ENCODE assay signal across 30 cellular contexts in the genomic region with DNA sequence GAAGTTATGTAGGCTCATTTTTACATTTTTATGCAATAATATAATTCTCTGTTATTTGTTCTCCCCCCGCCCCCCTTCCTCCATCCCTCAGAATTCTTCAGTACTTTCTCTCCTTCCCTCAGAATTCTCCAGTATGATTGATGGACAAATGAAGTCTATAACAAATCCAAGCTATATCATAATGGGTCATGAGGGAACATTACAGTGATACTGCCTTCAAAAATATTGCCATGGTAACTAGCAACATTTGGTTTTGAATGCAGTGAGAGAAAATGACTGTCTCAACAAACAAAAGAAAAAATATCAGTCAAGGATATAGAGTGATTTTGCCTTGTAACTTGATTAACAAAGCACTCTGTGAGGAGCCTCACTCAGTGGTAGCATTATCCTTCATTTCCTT.
"Had no signal": no experiment of that assay in that cellular context is flagged by ENCODE, and none has a peak within 500 bp of the region (broad histone marks: within the 10 kb centered on the region; RNA-seq: fewer than 3 reads in every experiment).

No MANE protein-coding gene starts in this region.

- H3K4me3 ChIP-seq: gastrocnemius medialis, heart left ventricle had no signal

- H3K27me3 Mint-ChIP-seq: activated B cell treated with CpG ODN at 0.5 μM for 24 hours; activated CD4-positive, alpha-beta memory T cell treated with anti-CD3 and anti-CD28 coated beads for 36 hours; activated naive CD8-positive, alpha-beta T cell; activated T-cell treated with anti-CD3 and anti-CD28 coated beads, Interleukin-2, amount 50 U/mL, for 24 hours; activated T-helper 17 cell treated with anti-CD3 and anti-CD28 coated beads, Interleukin-2, amount 50 U/mL, for 72 hours; T-helper 17 cell had no signal

- H3K27ac Mint-ChIP-seq: activated B cell treated with CpG ODN at 0.5 μM for 24 hours; activated CD4-positive, alpha-beta memory T cell treated with anti-CD3 and anti-CD28 coated beads for 36 hours; activated CD8-positive, alpha-beta memory T cell treated with anti-CD3 and anti-CD28 coated beads, Interleukin-2, amount 10 ng/mL, durations not matched to agents 7 days and 5 days; activated CD8-positive, alpha-beta T cell treated with anti-CD3 and anti-CD28 coated beads, Interleukin-2, amount 10 ng/mL, durations not matched to agents 7 days and 5 days; activated naive CD8-positive, alpha-beta T cell; activated T-cell treated with anti-CD3 and anti-CD28 coated beads, Interleukin-2, amount 50 U/mL, for 24 hours; activated T-helper 17 cell treated with anti-CD3 and anti-CD28 coated beads, Interleukin-2, amount 50 U/mL, for 72 hours; T-helper 17 cell; T-helper 2 cell treated with Interferon-gamma antibody and Interleukin-4, amounts not matched to agents 5 μg/mL and 100 μg/mL, for 36 hours had no signal

- H3K27ac ChIP-seq: gastrocnemius medialis, heart left ventricle, WERI-Rb-1 had no signal

- ATAC-seq: activated CD4-positive, CD25-positive, alpha-beta regulatory T cell treated with anti-CD3 and anti-CD28 coated beads, Interleukin-2, amount 50 U/mL, for 24 hours; activated CD8-positive, alpha-beta memory T cell treated with anti-CD3 and anti-CD28 coated beads, Interleukin-2, amount 10 ng/mL, durations not matched to agents 7 days and 5 days; activated CD8-positive, alpha-beta T cell treated with anti-CD3 and anti-CD28 coated beads, Interleukin-2, amount 10 ng/mL, durations not matched to agents 7 days and 5 days; activated T-helper 17 cell treated with anti-CD3 and anti-CD28 coated beads, Interleukin-2, amount 50 U/mL, for 72 hours; esophagus mucosa; gastrocnemius medialis; heart left ventricle; T-helper 17 cell had no signal

- H3K27me3 ChIP-seq: gastrocnemius medialis, heart left ventricle had no signal

- H3K4me1 Mint-ChIP-seq: activated B cell treated with CpG ODN at 0.5 μM for 24 hours; activated CD8-positive, alpha-beta memory T cell treated with anti-CD3 and anti-CD28 coated beads, Interleukin-2, amount 10 ng/mL, durations not matched to agents 7 days and 5 days; activated T-helper 17 cell treated with anti-CD3 and anti-CD28 coated beads, Interleukin-2, amount 50 U/mL, for 72 hours; T-helper 17 cell had no signal

- DNase-seq: activated B cell treated with CpG ODN at 0.5 μM for 24 hours; activated CD4-positive, alpha-beta memory T cell treated with anti-CD3 and anti-CD28 coated beads for 36 hours; activated CD4-positive, alpha-beta T cell treated with anti-CD3 and anti-CD28 coated beads for 48 hours; activated CD8-positive, alpha-beta memory T cell treated with anti-CD3 and anti-CD28 coated beads, Interleukin-2, amount 10 ng/mL, durations not matched to agents 7 days and 5 days; activated CD8-positive, alpha-beta memory T cell treated with anti-CD3 and anti-CD28 coated beads, Interleukin-2, amount 50 U/mL, for 4 hours; activated CD8-positive, alpha-beta T cell treated with anti-CD3 and anti-CD28 coated beads, Interleukin-2, amount 10 ng/mL, durations not matched to agents 7 days and 5 days; activated effector memory CD4-positive, alpha-beta T cell treated with Interleukin-2 at 50 U/mL for 16 hours; activated gamma-delta T cell treated with Interleukin-2 at 50 U/mL for 16 hours; activated naive CD4-positive, alpha-beta T cell treated with anti-CD3 and anti-CD28 coated beads, Interleukin-2, amount 50 U/mL, for 16 hours; activated naive CD4-positive, alpha-beta T cell treated with Interleukin-2 at 50 U/mL for 16 hours; activated T-cell treated with anti-CD3 and anti-CD28 coated beads for 4 hours; activated T-cell treated with anti-CD3 and anti-CD28 coated beads, Interleukin-2, amount 50 U/mL, for 24 hours; amniotic stem cell; anterior cingulate cortex; caudate nucleus; cortex of kidney; effector CD4-positive, alpha-beta T cell; foreskin fibroblast; gastrocnemius medialis; glutamatergic neuron; heart left ventricle; T-helper 1 cell; T-helper 17 cell; T1000; WERI-Rb-1 had no signal

- H3K4me3 Mint-ChIP-seq: activated B cell treated with CpG ODN at 0.5 μM for 24 hours; activated CD4-positive, alpha-beta memory T cell treated with anti-CD3 and anti-CD28 coated beads for 36 hours; activated CD8-positive, alpha-beta memory T cell treated with anti-CD3 and anti-CD28 coated beads, Interleukin-2, amount 10 ng/mL, durations not matched to agents 7 days and 5 days; activated CD8-positive, alpha-beta T cell treated with anti-CD3 and anti-CD28 coated beads, Interleukin-2, amount 10 ng/mL, durations not matched to agents 7 days and 5 days; activated naive CD8-positive, alpha-beta T cell; activated T-cell treated with anti-CD3 and anti-CD28 coated beads, Interleukin-2, amount 50 U/mL, for 24 hours; activated T-helper 17 cell treated with anti-CD3 and anti-CD28 coated beads, Interleukin-2, amount 50 U/mL, for 72 hours; T-helper 17 cell; T-helper 2 cell treated with Interferon-gamma antibody and Interleukin-4, amounts not matched to agents 5 μg/mL and 100 μg/mL, for 36 hours had no signal

- H3K9me3 ChIP-seq: gastrocnemius medialis had no signal

- H3K4me1 ChIP-seq: gastrocnemius medialis, heart left ventricle had no signal

- H3K36me3 Mint-ChIP-seq: activated CD4-positive, alpha-beta memory T cell treated with anti-CD3 and anti-CD28 coated beads for 36 hours; activated CD8-positive, alpha-beta memory T cell treated with anti-CD3 and anti-CD28 coated beads, Interleukin-2, amount 10 ng/mL, durations not matched to agents 7 days and 5 days; activated naive CD8-positive, alpha-beta T cell had no signal

- H3K9me3 Mint-ChIP-seq: activated B cell treated with CpG ODN at 0.5 μM for 24 hours; activated CD4-positive, alpha-beta memory T cell treated with anti-CD3 and anti-CD28 coated beads for 36 hours; activated T-cell treated with anti-CD3 and anti-CD28 coated beads, Interleukin-2, amount 50 U/mL, for 24 hours; activated T-helper 17 cell treated with anti-CD3 and anti-CD28 coated beads, Interleukin-2, amount 50 U/mL, for 72 hours; T-helper 2 cell treated with Interferon-gamma antibody and Interleukin-4, amounts not matched to agents 5 μg/mL and 100 μg/mL, for 36 hours had no signal

- H3K36me3 ChIP-seq: gastrocnemius medialis, heart left ventricle, WERI-Rb-1 had no signal
